1 cellular context compared by ENCODE assay signal in genomic region chr13:30125422-30126073, GRCh38.
TF ChIP-seq lines count a peak whose summit lies in the region.

No MANE protein-coding gene starts in this region.

TF ChIP-seq in IMR-90, 13 proteins besides CTCF, POLR2A, EP300 and RAD21:
- TF ChIP-seq MAZ (IDR thresholded peaks at IDR 0.05; ENCODE audit: borderline replicate concordance, low read depth, low read length) = 0 out of 2 replicates have a peak, but pooled peaks have one; percentile 25
- no peak for TF ChIP-seq SMC3 (IDR thresholded peaks at IDR 0.05; ENCODE audit: low read depth, low read length)
- peak; percentile 97 for TF ChIP-seq CEBPB (IDR thresholded peaks at IDR 0.05; ENCODE audit: low read depth, low read length)
- peak; percentile 40; the same call in 1 of the 2 replicates for TF ChIP-seq FOS (IDR thresholded peaks at IDR 0.05; ENCODE audit: low read depth, low read length)
- no peak for TF ChIP-seq RFX5 (IDR thresholded peaks at IDR 0.05; ENCODE audit: low read depth, low read length)
- peak; percentile 27 for TF ChIP-seq RCOR1 (IDR thresholded peaks at IDR 0.05; ENCODE audit: insufficient replicate concordance, low read length)
